ENCODE assay signal across 1 cellular context in the genomic region with DNA sequence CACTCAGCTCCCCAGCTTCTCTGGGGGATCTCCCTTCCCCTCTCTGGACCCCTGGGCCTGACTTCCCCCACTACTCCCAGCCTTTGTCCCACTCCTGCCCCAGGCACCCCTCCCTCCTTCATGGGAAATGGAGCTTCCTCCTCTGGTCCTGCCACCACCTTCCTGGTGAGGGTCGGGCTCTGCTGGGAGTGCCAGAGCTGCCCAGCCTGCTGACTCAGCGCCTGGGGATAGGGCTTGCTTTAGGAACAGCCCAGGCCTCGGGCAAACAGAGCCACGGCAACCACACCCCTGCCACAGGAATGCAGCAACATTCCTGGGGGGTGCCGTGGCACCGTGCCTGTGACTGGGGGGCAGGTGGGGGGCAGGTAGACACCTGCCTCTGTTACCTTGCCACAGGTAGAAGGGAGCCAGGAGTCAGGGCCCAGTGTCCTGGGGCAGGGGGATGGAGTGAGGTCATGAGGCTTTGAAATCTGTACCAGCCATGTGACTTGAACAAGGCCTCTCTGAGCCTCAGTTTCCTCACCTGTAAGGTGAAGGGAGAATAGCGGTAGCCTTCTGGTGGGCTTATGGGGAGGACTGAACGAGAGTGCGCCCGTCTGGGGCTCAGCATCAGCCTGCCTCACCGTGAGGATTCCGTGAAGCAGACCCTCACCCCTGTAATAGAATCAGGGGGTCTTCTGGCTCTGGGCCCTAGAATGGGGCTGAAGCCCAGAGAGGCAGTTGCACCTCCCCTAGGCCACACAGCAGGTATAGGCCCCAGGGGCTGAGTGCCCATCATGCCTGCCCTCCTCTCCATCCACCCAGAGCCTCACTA.
TF ChIP-seq lines count a peak whose summit lies in the region.

No MANE protein-coding gene starts in this region.

TF ChIP-seq in A549, 52 proteins besides CTCF, POLR2A, EP300 and RAD21 (continued from another document):
- TF ChIP-seq, protein P1, sequence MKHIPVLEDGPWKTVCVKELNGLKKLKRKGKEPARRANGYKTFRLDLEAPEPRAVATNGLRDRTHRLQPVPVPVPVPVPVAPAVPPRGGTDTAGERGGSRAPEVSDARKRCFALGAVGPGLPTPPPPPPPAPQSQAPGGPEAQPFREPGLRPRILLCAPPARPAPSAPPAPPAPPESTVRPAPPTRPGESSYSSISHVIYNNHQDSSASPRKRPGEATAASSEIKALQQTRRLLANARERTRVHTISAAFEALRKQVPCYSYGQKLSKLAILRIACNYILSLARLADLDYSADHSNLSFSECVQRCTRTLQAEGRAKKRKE (CRISPR knock-in tag; IDR thresholded peaks at IDR 0.05; ENCODE audit: low read depth) = peak; percentile 50; the same call in 1 of the 2 replicates
- TF ChIP-seq ZFP36 (IDR thresholded peaks at IDR 0.05; ENCODE audit: borderline replicate concordance, partially characterized antibody) (peak; percentile 24), HOXB5 (CRISPR knock-in tag; IDR thresholded peaks at IDR 0.05) (peak; percentile 72), JUNB (IDR thresholded peaks at IDR 0.05) (no peak; the same call in 1 of the 2 replicates), JUN (IDR thresholded peaks at IDR 0.05) (peak in 1 of 2 experiments; percentile 76; a peak in 3 of 5 replicates), SREBF2 (IDR thresholded peaks at IDR 0.05) (no peak), MAFK (IDR thresholded peaks at IDR 0.05; ENCODE audit: partially characterized antibody) (peak; percentile 99), EHF (CRISPR knock-in tag; IDR thresholded peaks at IDR 0.05) (peak; percentile 10; the same call in 1 of the 2 replicates), FOXS1 (CRISPR knock-in tag; IDR thresholded peaks at IDR 0.05) (0 out of 2 replicates have a peak, but pooled peaks have one; percentile 18), ZNF302 (CRISPR knock-in tag; IDR thresholded peaks at IDR 0.05) (peak; percentile 61; the same call in 1 of the 2 replicates)
TF ChIP-seq in A549: peak in this region for 11.
